Comparison of ENCODE assay signal across 8 cellular contexts in genomic region chr6:109482913-109483743, GRCh38.
DNase-seq lines count a peak whose midpoint lies in the region; ATAC-seq and TF ChIP-seq lines count a peak whose summit lies in the region.

TSS of gene ZBTB24 (minus strand) at chr6:109483219. CDS start at chr6:109482026, 1,193 bp downstream.

- no peak within 1 kb of the TSS for H3K27ac ChIP-seq in caudate nucleus (ENCODE audit: low read depth, low read length)

- peak; percentile 89 for DNase-seq in AG10803 (ENCODE audit: low read depth)
- peak; percentile 93 for DNase-seq in NCI-H345 (lab: John Stamatoyannopoulos, UW)
- peak; percentile 82 to 90 (median 87) for DNase-seq in activated CD4-positive, CD25-positive, alpha-beta regulatory T cell (lab: John Stamatoyannopoulos, UW)
- DNase-seq in caudate nucleus (lab: John Stamatoyannopoulos, UW), result peak in 60 of 61 donors; percentile 30 to 95 (median 86)
- peak; percentile 98 for DNase-seq in islet precursor cell
- peak; percentile 72 to 88 for DNase-seq in stimulated activated CD4-positive, alpha-beta T cell treated with anti-CD3 and anti-CD28 coated beads, Interleukin-12 subunit alpha, Interleukin-12 subunit beta, amount 100 ng/mL, for 24 hours (ENCODE audit: low read depth in 2 of 2)

- H3K4me3 ChIP-seq in AG10803 (ENCODE audit: low read length), result peak within 1 kb of the TSS; percentile 82

- peak; percentile 95 for ATAC-seq in GM19023 (IDR thresholded peaks at IDR 0.05; ENCODE audit: unreplicated experiment)
- peak; percentile 89 for ATAC-seq in HG03175 (IDR thresholded peaks at IDR 0.05; ENCODE audit: unreplicated experiment)

- TF ChIP-seq CTCF in AG10803 (conservative IDR thresholded peaks at IDR 0.05; ENCODE audit: low read length), result no peak
